ENCODE assay signal across 8 cellular contexts in genomic region chr19:45091031-45091918, GRCh38. TPM values are rescaled to one million over a fixed set of nuclear protein-coding genes. Genes with fewer than 3 reads are reported as not detected.
DNase-seq lines count a peak whose midpoint lies in the region; ATAC-seq, FAIRE-seq and TF ChIP-seq lines count a peak whose summit lies in the region.

No MANE protein-coding gene starts in this region.

- peak; percentile 95 for FAIRE-seq in HTR-8/SVneo (lab: Jason Lieb, UNC)

- peak overlapping the region; percentile 97 for H3K9ac ChIP-seq in PC-3 (ENCODE audit: low read length)
- H3K9ac ChIP-seq in muscle layer of colon (ENCODE audit: low read length), result peak overlapping the region; percentile 97

- POLR2A ChIA-PET in CD8-positive, alpha-beta memory T cell (lab: Charles Lee), result interaction anchor here (0.5 to 2.5 kb wide), 8 partner anchors 8 to 795 kb away, joined by 3 to 24 read pairs (median 4); partner anchors contain the start of genes BLOC1S3, CLASRP, GEMIN7 and IRF2BP1
- POLR2A ChIA-PET in PC-3 (lab: Charles Lee; ENCODE audit: unreplicated experiment), result interaction anchor here (0.7 kb wide), 1 partner anchor 16 kb away, joined by 5 read pairs; no protein-coding TSS in a partner anchor

- peak overlapping the region; percentile 91 to 97 (median 93) for H3K4me3 Mint-ChIP-seq in CD8-positive, alpha-beta memory T cell

- H4K20me1 ChIP-seq in PC-3 (ENCODE audit: low read length), result no peaks in the 10 kb centered on the region

- H3K27me3 ChIP-seq in CD8-positive, alpha-beta memory T cell (ENCODE audit: insufficient read depth, low read length, poor library complexity, severe bottlenecking), result no peaks in the 10 kb centered on the region
- H3K27me3 ChIP-seq in PC-3 (ENCODE audit: low read length), result no peaks in the 10 kb centered on the region
- H3K27me3 ChIP-seq in esophagus muscularis mucosa, result no peaks in the 10 kb centered on the region
- H3K27me3 ChIP-seq in muscle layer of colon (ENCODE audit: control insufficient read depth in 1 of 2, insufficient read depth in 2 of 2, low read length in 2 of 2), result no peaks in the 10 kb centered on the region

- peak overlapping the region; percentile 91 for H3K4me3 ChIP-seq in CD8-positive, alpha-beta memory T cell (ENCODE audit: low read length)
- peak overlapping the region; percentile 91 for H3K4me3 ChIP-seq in PC-3 (ENCODE audit: low read length)
- peak overlapping the region; percentile 90 to 98 (median 96) for H3K4me3 ChIP-seq in esophagus muscularis mucosa
- H3K4me3 ChIP-seq in muscle layer of colon (ENCODE audit: low read depth in 1 of 2, low read length in 2 of 2), result peak overlapping the region; percentile 60 to 89

- TF ChIP-seq CTCF in PC-3 (conservative IDR thresholded peaks at IDR 0.05; ENCODE audit: low read depth, low read length) (no peak), esophagus muscularis mucosa (IDR thresholded peaks at IDR 0.05) (peak in 1 of 3 experiments; percentile 6)

- no peaks in the 10 kb centered on the region for H3F3A ChIP-seq in PC-3 (ENCODE audit: low read length, unreplicated experiment)

- no peaks in the 10 kb centered on the region for H3K27me3 Mint-ChIP-seq in CD8-positive, alpha-beta memory T cell

- DNase-seq in CD8-positive, alpha-beta memory T cell, result peak; percentile 93 to 96 (median 94)
- DNase-seq in HTR-8/SVneo (ENCODE audit: insufficient read length, low spot score), result peak; percentile 96
- peak; percentile 97 for DNase-seq in PC-3
- DNase-seq in activated T-helper 1 cell treated with Interleukin-2 at 50 U/mL for 16 hours (ENCODE audit: low read depth), result peak; percentile 94
- DNase-seq in esophagus muscularis mucosa (ENCODE audit: extremely low spot score), result peak; percentile 99
- peak; percentile 99 for DNase-seq in stimulated activated CD8-positive, alpha-beta memory T cell treated with anti-CD3 and anti-CD28 coated beads, Interleukin-4, amount 100 ng/mL, for 48 hours

- peaks cover 3 to 31% (median 5%) of the 10 kb centered on the region in 3 donors for H3K36me3 Mint-ChIP-seq in CD8-positive, alpha-beta memory T cell

- H3K4me1 ChIP-seq in CD8-positive, alpha-beta memory T cell (ENCODE audit: insufficient read depth, low read length), result peaks cover 65% of the 10 kb centered on the region
- H3K4me1 ChIP-seq in PC-3 (ENCODE audit: insufficient read depth, low read length) (peaks cover 11% of the 10 kb centered on the region), esophagus muscularis mucosa (peaks cover 35 to 49% (median 47%) of the 10 kb centered on the region in 4 donors), muscle layer of colon (ENCODE audit: insufficient read depth, low read length) (peaks cover 34% of the 10 kb centered on the region)

- H3K27ac ChIP-seq in CD8-positive, alpha-beta memory T cell (ENCODE audit: low read depth, low read length), result peak overlapping the region; percentile 93
- H3K27ac ChIP-seq in PC-3 (ENCODE audit: low read length) (peak overlapping the region; percentile 65), esophagus muscularis mucosa (replicated peaks in 1 of 4) (peak overlapping the region; percentile 85 to 91 (median 88)), muscle layer of colon (ENCODE audit: low read depth, low read length) (peak overlapping the region; percentile 87)

- peak overlapping the region; percentile 91 for H3K4me2 ChIP-seq in PC-3 (ENCODE audit: low read length)

- no peak for TF ChIP-seq POLR2A in esophagus muscularis mucosa (IDR thresholded peaks at IDR 0.05; ENCODE audit: low read depth)

- BruUV-seq in PC-3 (replicated peaks; lab: Mats Ljungman, UMichigan), result no TSS peak

- H3K9me3 ChIP-seq in CD8-positive, alpha-beta memory T cell (ENCODE audit: low read length), result no peaks in the 10 kb centered on the region
- H3K9me3 ChIP-seq in PC-3 (ENCODE audit: low read length) (no peaks in the 10 kb centered on the region), esophagus muscularis mucosa (no peaks in the 10 kb centered on the region), muscle layer of colon (ENCODE audit: low read length) (no peaks in the 10 kb centered on the region)

- CTCF ChIA-PET in CD8-positive, alpha-beta memory T cell (lab: Charles Lee), result interaction anchor here (1.0 to 3.2 kb wide), 6 partner anchors 12 to 52 kb away, joined by 3 to 22 read pairs (median 8); partner anchors contain the start of genes CLASRP, GEMIN7 and ZNF296
- CTCF ChIA-PET in PC-3 (lab: Charles Lee), result interaction anchor here (0.6 to 0.7 kb wide), 3 partner anchors 27 to 59 kb away, joined by 4 to 10 read pairs (median 4); no protein-coding TSS in a partner anchor

- peak overlapping the region; percentile 90 to 100 (median 98) for H3K27ac Mint-ChIP-seq in CD8-positive, alpha-beta memory T cell

- peaks cover 35% of the 10 kb centered on the region for H3K79me2 ChIP-seq in PC-3 (ENCODE audit: low read length)

- H3K9me2 ChIP-seq in PC-3 (replicated peaks; ENCODE audit: low read length), result no peaks in the 10 kb centered on the region

- no peak for TF ChIP-seq EP300 in esophagus muscularis mucosa (IDR thresholded peaks at IDR 0.05)

- ATAC-seq in GM19467 (IDR thresholded peaks at IDR 0.05; ENCODE audit: unreplicated experiment) (peak; percentile 51), PC-3 (peak; percentile 85)

- 11% methylated on average over 34 of the region's 64 CpGs for WGBS in esophagus muscularis mucosa

- peaks cover 5% of the 10 kb centered on the region for H3K36me3 ChIP-seq in CD8-positive, alpha-beta memory T cell (ENCODE audit: insufficient read depth, low read length)
- H3K36me3 ChIP-seq in PC-3 (ENCODE audit: low read depth, low read length) (no peaks in the 10 kb centered on the region; the same call in 1 of the 2 replicates), esophagus muscularis mucosa (peaks cover 0 to 35% (median 20%) of the 10 kb centered on the region in 4 donors), muscle layer of colon (ENCODE audit: insufficient read depth, low read length) (no peaks in the 10 kb centered on the region)

- peaks cover 0 to 3% (median 0%) of the 10 kb centered on the region in 5 donors for H3K9me3 Mint-ChIP-seq in CD8-positive, alpha-beta memory T cell

- H2AFZ ChIP-seq in PC-3 (ENCODE audit: low read length), result peak overlapping the region; percentile 85

- intact Hi-C loops in PC-3 (cut with micrococcal nuclease) (loop anchor here (5.0 to 10.0 kb wide), 3 partner anchors 36 to 244 kb away; partner anchors contain the start of genes BLOC1S3 and TRAPPC6A), esophagus muscularis mucosa (cut with DNase I) (loop anchor here (5.0 kb wide), 1 partner anchor 86 kb away; the partner anchor contains the start of genes BLOC1S3 and TRAPPC6A)

- H3K4me1 Mint-ChIP-seq in CD8-positive, alpha-beta memory T cell, result peaks cover 65 to 75% (median 75%) of the 10 kb centered on the region in 3 donors

RNA-seq across cellular contexts. Expression of gene PPP1R37, which starts 1.7 kb away (rescaled TPM):
- total RNA-seq in CD8-positive, alpha-beta memory T cell, result 10 to 100 TPM; 17.8 to 18.3 TPM
- 0.79 TPM for polyA plus RNA-seq in CD8-positive, alpha-beta memory T cell
- total RNA-seq in PC-3 (2014; rRNA removed) (37.0 and 46.4 TPM in 2 replicates), esophagus muscularis mucosa (10 to 100 TPM; 21.0 to 46.7 (median 28.3) TPM)

RNA-seq across cellular contexts. Expression of gene GEMIN7, which starts 12.2 kb away (rescaled TPM):
- 10 to 100 TPM; 51.6 TPM for total RNA-seq in CD8-positive, alpha-beta memory T cell
- 93.5 TPM for polyA plus RNA-seq in CD8-positive, alpha-beta memory T cell
- total RNA-seq in PC-3 (2014; rRNA removed) (22.3 and 35.5 TPM in 2 replicates), esophagus muscularis mucosa (10 to 100 TPM; 12.3 to 19.1 (median 15.3) TPM)

RNA-seq across cellular contexts. Expression of gene ZNF296, which starts 15.0 kb away (rescaled TPM):
- total RNA-seq in CD8-positive, alpha-beta memory T cell, result 1 to 10 TPM; 7.9 to 8.5 TPM
- 6.7 TPM for polyA plus RNA-seq in CD8-positive, alpha-beta memory T cell
- 0.52 and 2.4 TPM in 2 replicates for total RNA-seq in PC-3 (2014; rRNA removed)
- under 1 TPM in 2 of 4 donors, not detected in 2; 0.17 to 0.23 TPM for total RNA-seq in esophagus muscularis mucosa

RNA-seq across cellular contexts. Expression of gene CLASRP, which starts 52.4 kb away (rescaled TPM):
- total RNA-seq in CD8-positive, alpha-beta memory T cell, result 10 to 100 TPM; 75.5 to 84.1 TPM
- 7.9 TPM for polyA plus RNA-seq in CD8-positive, alpha-beta memory T cell
- total RNA-seq in PC-3 (2014; rRNA removed), result 32.3 and 38.9 TPM in 2 replicates
- 10 to 100 TPM; 20.7 to 59.8 (median 32.9) TPM for total RNA-seq in esophagus muscularis mucosa

Comparison
In these comparisons a context has a peak if more than half of its experiments do, and no peak if none do; other contexts are left out.
1. Peak in every context shown above with its lines: DNase-seq, ATAC-seq, H3K4me3 ChIP-seq and H3K27ac ChIP-seq.